In the genomic region with DNA sequence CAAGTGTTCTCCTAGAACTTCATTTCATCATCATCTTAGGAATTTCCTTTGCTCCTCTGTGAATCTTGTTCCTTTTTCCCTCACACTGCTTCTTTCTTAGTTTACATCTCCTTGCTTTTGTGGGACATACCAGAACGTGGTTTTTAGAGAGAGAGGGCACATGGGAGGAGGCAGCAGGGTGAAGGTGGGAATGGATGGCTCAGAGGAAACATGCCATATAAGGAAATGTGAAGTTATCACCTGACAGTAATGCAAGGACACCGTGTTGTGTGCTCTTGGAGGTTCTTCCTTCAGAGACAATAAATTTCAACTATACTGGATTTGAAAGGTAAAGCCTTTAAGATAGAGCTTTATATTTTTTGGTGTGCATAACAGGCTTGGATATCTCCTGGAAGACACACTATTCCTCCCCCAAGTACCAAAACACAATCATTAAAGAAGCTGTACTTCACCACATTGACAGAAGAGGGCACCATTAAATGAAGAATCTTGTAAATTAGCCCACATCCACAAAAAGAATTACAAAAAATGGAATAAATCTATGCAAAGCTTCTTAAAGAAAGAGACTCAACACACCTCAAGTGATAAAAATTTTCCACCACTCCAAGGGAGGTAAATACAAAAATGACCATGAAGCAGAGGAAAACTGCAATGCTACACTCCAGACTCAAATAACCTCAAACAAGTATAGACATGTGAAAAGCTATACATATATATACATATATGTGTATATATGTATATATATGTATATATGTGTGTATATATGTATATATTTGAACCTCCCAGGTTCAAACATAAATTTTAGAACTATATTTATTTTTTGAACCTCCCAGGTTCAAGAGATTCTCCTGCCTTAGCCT, we compare ENCODE assay signal across 8 cellular contexts. TPM values are rescaled to one million over a fixed set of nuclear protein-coding genes. Genes with fewer than 3 reads are reported as not detected.
DNase-seq lines count a peak whose midpoint lies in the region; ATAC-seq, FAIRE-seq and TF ChIP-seq lines count a peak whose summit lies in the region.

No MANE protein-coding gene starts in this region.

- H3K27ac Mint-ChIP-seq in T-cell = no peak overlapping the region

- ATAC-seq in T-cell (replicated peaks in 1 of 4) (peak in 3 of 4 experiments; percentile 52 to 64 (median 58)), upper lobe of right lung (no peak), GM19035 (IDR thresholded peaks at IDR 0.05; ENCODE audit: unreplicated experiment) (no peak)

- H3K9me3 ChIP-seq in upper lobe of right lung = no peaks in the 10 kb centered on the region

- no peaks in the 10 kb centered on the region for H3K9me3 Mint-ChIP-seq in T-cell

- no peak overlapping the region for H3K4me3 Mint-ChIP-seq in T-cell

- CTCF ChIA-PET in T-cell (lab: Charles Lee) = interaction anchor here (0.5 to 5.4 kb wide), 47 partner anchors 8 to 1299 kb away, joined by 3 to 186 read pairs (median 5); a partner anchor contains a TSS

- H3K27ac ChIP-seq in upper lobe of right lung = no peak overlapping the region

- H3K36me3 ChIP-seq in upper lobe of right lung = no peaks in the 10 kb centered on the region

- no peak overlapping the region for H3K4me3 ChIP-seq in upper lobe of right lung

- H3K4me1 ChIP-seq in upper lobe of right lung = no peaks in the 10 kb centered on the region

- TF ChIP-seq CTCF in D721Med (IDR thresholded peaks at IDR 0.05; ENCODE audit: insufficient read depth, missing control alignments) (peak; percentile 56), upper lobe of right lung (IDR thresholded peaks at IDR 0.05) (peak; percentile 66)

- no peak for DNase-seq in D721Med (ENCODE audit: insufficient read length, low spot score)
- peak; percentile 36 for DNase-seq in HCEC 1CT
- peak in 1 of 34 experiments; percentile 31 for DNase-seq in T-cell
- peak; percentile 14 for DNase-seq in iPS DF 4.7 (ENCODE audit: extremely low read depth, low spot score)
- DNase-seq in upper lobe of right lung = no peak
- no peak for DNase-seq in NCI-H226
- no peak for DNase-seq in effector CD8-positive, alpha-beta T cell (lab: John Stamatoyannopoulos, UW)

- no peaks in the 10 kb centered on the region for H3K27me3 ChIP-seq in upper lobe of right lung

- H3K27me3 Mint-ChIP-seq in T-cell = no peaks in the 10 kb centered on the region

- POLR2A ChIA-PET in T-cell (lab: Charles Lee) = interaction anchor here (0.7 to 1.1 kb wide), 2 partner anchors 16 to 76 kb away, joined by 3 read pairs; no protein-coding TSS in a partner anchor

- H3K36me3 Mint-ChIP-seq in T-cell = no peaks in the 10 kb centered on the region

- FAIRE-seq in D721Med (lab: Jason Lieb, UNC) = no peak

- intact Hi-C loops in upper lobe of right lung (cut with DNase I) = loop anchor here (5.0 kb wide), 1 partner anchor 54 kb away; no protein-coding TSS in a partner anchor

- H3K4me1 Mint-ChIP-seq in T-cell = peaks cover 6 to 9% (median 6%) of the 10 kb centered on the region in 3 donors

RNA-seq across cellular contexts. Expression of a gene that starts 26.1 kb away (rescaled TPM):
- total RNA-seq in T-cell = 1 to 10 TPM in 3 of 5 donors, under 1 TPM in 2; 0.85 to 3.8 (median 2.1) TPM
- total RNA-seq in upper lobe of right lung = 3.9 TPM

Comparison
In these comparisons a context has a peak if more than half of its experiments do, and no peak if none do; other contexts are left out.
1. DNase-seq: peak in HCEC 1CT (single experiment) and iPS DF 4.7 (single experiment); none in D721Med (single experiment), upper lobe of right lung (single experiment), NCI-H226 (single experiment) and effector CD8-positive, alpha-beta T cell (single experiment).
2. ATAC-seq: peak in T-cell (3 of 4); none in upper lobe of right lung (single experiment) and GM19035 (single experiment).